ENCODE assay signal across 19 cellular contexts in genomic region chr6:168686831-168687730, GRCh38.
"Had no signal": no experiment of that assay in that cellular context is flagged by ENCODE, and none has a peak within 500 bp of the region (broad histone marks: within the 10 kb centered on the region; RNA-seq: fewer than 3 reads in every experiment).

No MANE protein-coding gene starts in this region.

- H3K4me1 Mint-ChIP-seq: activated CD4-positive, alpha-beta T cell treated with anti-CD3 and anti-CD28 coated beads for 36 hours; T-helper 17 cell had no signal

- H3K27ac Mint-ChIP-seq: activated CD4-positive, alpha-beta memory T cell treated with anti-CD3 and anti-CD28 coated beads for 36 hours; activated CD4-positive, alpha-beta T cell treated with anti-CD3 and anti-CD28 coated beads for 36 hours; activated naive CD4-positive, alpha-beta T cell treated with anti-CD3 and anti-CD28 coated beads for 36 hours; activated T-cell treated with anti-CD3 and anti-CD28 coated beads, Interleukin-2, amount 50 U/mL, for 24 hours; T-helper 17 cell had no signal

- H3K4me3 Mint-ChIP-seq: activated CD4-positive, alpha-beta memory T cell treated with anti-CD3 and anti-CD28 coated beads for 36 hours; activated CD4-positive, alpha-beta T cell treated with anti-CD3 and anti-CD28 coated beads for 36 hours; activated naive CD4-positive, alpha-beta T cell treated with anti-CD3 and anti-CD28 coated beads for 36 hours; activated T-cell treated with anti-CD3 and anti-CD28 coated beads, Interleukin-2, amount 50 U/mL, for 24 hours; T-helper 17 cell had no signal

- H3K27me3 Mint-ChIP-seq: activated CD4-positive, alpha-beta memory T cell treated with anti-CD3 and anti-CD28 coated beads for 36 hours; activated CD4-positive, alpha-beta T cell treated with anti-CD3 and anti-CD28 coated beads for 36 hours had no signal

- H3K9me3 ChIP-seq: body of pancreas, pancreas, sigmoid colon, spleen, thyroid gland had no signal

- H3K36me3 Mint-ChIP-seq: activated CD4-positive, alpha-beta memory T cell treated with anti-CD3 and anti-CD28 coated beads for 36 hours had no signal

- H3K9me3 Mint-ChIP-seq: activated CD4-positive, alpha-beta memory T cell treated with anti-CD3 and anti-CD28 coated beads for 36 hours; activated naive CD4-positive, alpha-beta T cell treated with anti-CD3 and anti-CD28 coated beads for 36 hours; activated T-cell treated with anti-CD3 and anti-CD28 coated beads, Interleukin-2, amount 50 U/mL, for 24 hours had no signal

- H3K4me3 ChIP-seq: body of pancreas, dorsolateral prefrontal cortex, pancreas, sigmoid colon, spleen, thyroid gland had no signal

- H3K27me3 ChIP-seq: body of pancreas, foreskin keratinocyte, pancreas, sigmoid colon, thyroid gland had no signal

- H3K27ac ChIP-seq: body of pancreas, dorsolateral prefrontal cortex, epithelial cell of prostate, foreskin keratinocyte, pancreas, sigmoid colon, spleen, thyroid gland, VCaP had no signal

- H3K36me3 ChIP-seq: pancreas, sigmoid colon, spleen, thyroid gland had no signal

- ATAC-seq: activated CD4-positive, alpha-beta T cell treated with anti-CD3 and anti-CD28 coated beads for 36 hours; body of pancreas; foreskin keratinocyte; left ventricle myocardium superior; pancreas; T-helper 17 cell had no signal

- H3K4me1 ChIP-seq: body of pancreas, foreskin keratinocyte, pancreas, sigmoid colon, spleen, thyroid gland had no signal

- DNase-seq: activated CD4-positive, alpha-beta memory T cell treated with anti-CD3 and anti-CD28 coated beads for 36 hours; activated CD4-positive, alpha-beta T cell treated with anti-CD3 and anti-CD28 coated beads for 36 hours; activated naive CD4-positive, alpha-beta T cell treated with anti-CD3 and anti-CD28 coated beads for 36 hours; activated T-cell treated with anti-CD3 and anti-CD28 coated beads, Interleukin-2, amount 50 U/mL, for 24 hours; body of pancreas; caudate nucleus; dorsolateral prefrontal cortex; foreskin keratinocyte; kidney glomerular epithelial cell; left ventricle myocardium superior; pancreas; sigmoid colon; spleen; stimulated activated CD8-positive, alpha-beta memory T cell treated with anti-CD3 and anti-CD28 coated beads, Interleukin-4, amount 100 ng/mL, for 48 hours; stimulated activated naive CD4-positive, alpha-beta T cell treated with Interleukin-2 at 50 U/mL for 16 hours; T-helper 17 cell; thyroid gland had no signal
